In the genomic region with DNA sequence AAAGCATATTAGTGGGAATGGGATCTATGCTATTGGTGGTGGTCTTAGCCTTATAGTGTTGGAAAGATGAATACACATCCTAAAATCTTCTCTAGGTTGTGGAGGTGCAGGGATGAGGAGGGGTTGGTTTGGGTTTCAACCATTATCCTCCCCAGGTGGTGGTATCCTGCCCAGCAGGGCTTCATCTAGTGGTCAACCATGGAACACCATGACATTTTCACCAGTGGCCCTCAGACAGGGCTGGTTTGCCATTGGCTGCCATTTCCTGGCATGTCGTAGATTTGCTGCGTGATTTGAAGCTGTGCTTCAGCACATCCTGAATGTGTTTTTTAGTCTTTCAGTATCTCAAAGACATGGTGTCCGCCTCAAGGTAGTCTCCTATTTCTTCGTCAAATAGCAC, we compare ENCODE assay signal across 29 cellular contexts.
A peak's percentile ranks its signal among the peaks of the same experiment; 100 is the strongest.
DNase-seq lines count a peak whose midpoint lies in the region; ATAC-seq, FAIRE-seq and TF ChIP-seq lines count a peak whose summit lies in the region.
"Had no signal": no experiment of that assay in that cellular context is flagged by ENCODE, and none has a peak within 500 bp of the region (broad histone marks: within the 10 kb centered on the region; RNA-seq: fewer than 3 reads in every experiment).

No MANE protein-coding gene starts in this region.

- H3K4me1 Mint-ChIP-seq in MCF 10A (ENCODE audit: insufficient read depth, unreplicated experiment) (no peaks in the 10 kb centered on the region), type B pancreatic cell (ENCODE audit: unreplicated experiment) (peaks cover 18% of the 10 kb centered on the region)
- H3K4me1 Mint-ChIP-seq: activated B cell treated with CpG ODN at 0.5 μM for 24 hours had no signal

- H3K36me3 Mint-ChIP-seq in MCF 10A (ENCODE audit: insufficient read depth, unreplicated experiment): no peaks in the 10 kb centered on the region
- H3K36me3 Mint-ChIP-seq in type B pancreatic cell: no peaks in the 10 kb centered on the region
- H3K36me3 Mint-ChIP-seq: CD8-positive, alpha-beta T cell had no signal

- no peak overlapping the region for H2AFZ ChIP-seq in K562 (ENCODE audit: low read depth, low read length)
- H2AFZ ChIP-seq: hepatocyte had no signal

- H3K27ac ChIP-seq in breast epithelium (no peak overlapping the region), K562 (ENCODE audit: extremely low read depth, low read depth, low read length) (no peak overlapping the region)
- H3K27ac ChIP-seq: hepatocyte, SJCRH30 had no signal

- H3K9me3 Mint-ChIP-seq in MCF 10A (ENCODE audit: unreplicated experiment) (no peaks in the 10 kb centered on the region), type B pancreatic cell (no peaks in the 10 kb centered on the region)
- H3K9me3 Mint-ChIP-seq: activated B cell treated with CpG ODN at 0.5 μM for 24 hours; activated naive CD4-positive, alpha-beta T cell treated with anti-CD3 and anti-CD28 coated beads for 36 hours; activated T-cell treated with anti-CD3 and anti-CD28 coated beads, Interleukin-2, amount 50 U/mL, for 24 hours had no signal

- H3K4me1 ChIP-seq in breast epithelium (no peaks in the 10 kb centered on the region), K562 (replicated peaks in 1 of 2; ENCODE audit: control insufficient read depth in 2 of 2, insufficient read depth in 2 of 2, low read length in 2 of 2) (no peaks in the 10 kb centered on the region)
- H3K4me1 ChIP-seq: SJCRH30 had no signal

- no peaks in the 10 kb centered on the region for H3K9me1 ChIP-seq in K562 (ENCODE audit: control insufficient read depth, insufficient read depth, low read length)

- no peaks in the 10 kb centered on the region for H4K20me1 ChIP-seq in K562 (replicated peaks; ENCODE audit: control insufficient read depth, insufficient read depth, low read length)

- peak; percentile 13 for TF ChIP-seq CTCF in MCF 10A (IDR thresholded peaks at IDR 0.05; ENCODE audit: unreplicated experiment)
- TF ChIP-seq CTCF in breast epithelium (IDR thresholded peaks at IDR 0.05): no peak
- TF ChIP-seq CTCF in K562 (IDR thresholded peaks at IDR 0.05 in 2 of 3, conservative IDR thresholded peaks at IDR 0.05 in 1 of 3; ENCODE audit: insufficient read depth in 2 of 3, low read depth in 1 of 3, low read length in 3 of 3): peak; percentile 30 to 47 (median 35); a peak in 4 of 6 replicates
- peak; percentile 32 for TF ChIP-seq CTCF in type B pancreatic cell (conservative IDR thresholded peaks at IDR 0.05)

- intact Hi-C loops in MCF 10A (cut with micrococcal nuclease): no loop called here
- intact Hi-C loops in breast epithelium (cut with DNase I; ENCODE audit: low total_unique reads): no loop called here
- intact Hi-C loops in K562 (cut with micrococcal nuclease): no loop called here
- intact Hi-C loops in left cardiac atrium (cut with DNase I): no loop called here

- H3K4me2 ChIP-seq in K562 (ENCODE audit: insufficient read depth, low read length): no peak overlapping the region
- H3K4me2 ChIP-seq: hepatocyte had no signal

- ATAC-seq in K562: peak; percentile 89
- ATAC-seq in left cardiac atrium: no peak
- ATAC-seq: activated CD8-positive, alpha-beta T cell treated with anti-CD3 and anti-CD28 coated beads, Interleukin-2, amount 10 ng/mL, durations not matched to agents 7 days and 5 days; CD8-positive, alpha-beta T cell had no signal

- no TSS peak for BruUV-seq in MCF 10A (replicated peaks; lab: Mats Ljungman, UMichigan)
- no TSS peak for BruUV-seq in K562 (replicated peaks; lab: Mats Ljungman, UMichigan)

- no peaks in the 10 kb centered on the region for H3K27me3 ChIP-seq in breast epithelium
- peaks cover 2 to 18% of the 10 kb centered on the region in 2 experiments; a peak in 3 of 5 replicates for H3K27me3 ChIP-seq in K562 (ENCODE audit: control insufficient read depth in 2 of 2, insufficient read depth in 2 of 2, low read length in 2 of 2)
- H3K27me3 ChIP-seq: SJCRH30 had no signal

- H3K4me3 Mint-ChIP-seq in MCF 10A (ENCODE audit: unreplicated experiment) (no peak overlapping the region), type B pancreatic cell (no peak overlapping the region)
- H3K4me3 Mint-ChIP-seq: activated B cell treated with CpG ODN at 0.5 μM for 24 hours; activated CD8-positive, alpha-beta T cell treated with anti-CD3 and anti-CD28 coated beads, Interleukin-2, amount 10 ng/mL, durations not matched to agents 7 days and 5 days; activated naive CD4-positive, alpha-beta T cell treated with anti-CD3 and anti-CD28 coated beads for 36 hours; activated T-cell treated with anti-CD3 and anti-CD28 coated beads, Interleukin-2, amount 50 U/mL, for 24 hours; CD8-positive, alpha-beta T cell had no signal

- POLR2A ChIA-PET in MCF 10A (lab: Yijun Ruan, JAX) (no interaction called here), K562 (lab: Yijun Ruan, JAX) (interaction anchor here (0.6 kb wide), 1 partner anchor 111 kb away, joined by 3 read pairs; no protein-coding TSS in a partner anchor)

- peak in 1 of 2 experiments; percentile 15; a peak in 1 of 4 replicates for TF ChIP-seq RAD21 in K562 (CRISPR knock-in tag; conservative IDR thresholded peaks at IDR 0.05 in 1 of 2, IDR thresholded peaks at IDR 0.05 in 1 of 2)

- H3K36me3 ChIP-seq in breast epithelium: no peaks in the 10 kb centered on the region
- no peaks in the 10 kb centered on the region for H3K36me3 ChIP-seq in K562 (ENCODE audit: control insufficient read depth, insufficient read depth, low read length)
- H3K36me3 ChIP-seq: HAP-1, SJCRH30 had no signal

- CTCF ChIA-PET in MCF 10A (lab: Yijun Ruan, JAX) (interaction anchor here (0.7 to 4.0 kb wide), 6 partner anchors 18 to 1355 kb away, joined by 3 to 21 read pairs (median 4); no protein-coding TSS in a partner anchor), K562 (lab: Yijun Ruan, JAX; ENCODE audit: low intra/inter-chr PET ratio) (no interaction called here)

- H3K9me3 ChIP-seq in breast epithelium: no peaks in the 10 kb centered on the region
- no peaks in the 10 kb centered on the region for H3K9me3 ChIP-seq in K562 (replicated peaks; ENCODE audit: control insufficient read depth, insufficient read depth, low read depth, low read length)
- H3K9me3 ChIP-seq: HAP-1, SJCRH30 had no signal

- H3K79me2 ChIP-seq in K562 (ENCODE audit: control insufficient read depth, insufficient read depth, low read length): no peaks in the 10 kb centered on the region
- H3K79me2 ChIP-seq: hepatocyte had no signal

- WGBS in K562 (ENCODE audit: insufficient coverage, low coverage, missing lambda C conversion rate): 2% methylated on average over 4 of the region's 4 CpGs

- FAIRE-seq in HTR-8/SVneo (lab: Jason Lieb, UNC) (no peak), K562 (lab: Jason Lieb, UNC) (no peak)
- FAIRE-seq: islet of Langerhans had no signal

- H3K9ac ChIP-seq in K562 (ENCODE audit: insufficient read depth in 1 of 2, low read depth in 2 of 2, low read length in 2 of 2): no peak overlapping the region

- H3K27me3 Mint-ChIP-seq in MCF 10A (ENCODE audit: insufficient read depth, unreplicated experiment) (peaks cover 53% of the 10 kb centered on the region), type B pancreatic cell (peaks cover 22% of the 10 kb centered on the region)
- H3K27me3 Mint-ChIP-seq: activated T-cell treated with anti-CD3 and anti-CD28 coated beads, Interleukin-2, amount 50 U/mL, for 24 hours had no signal

- no peak overlapping the region for H3K4me3 ChIP-seq in breast epithelium
- no peak overlapping the region for H3K4me3 ChIP-seq in K562
- H3K4me3 ChIP-seq: HAP-1, hepatocyte, lung, SJCRH30 had no signal

- H3K27ac Mint-ChIP-seq in MCF 10A (ENCODE audit: low read depth, unreplicated experiment) (no peak overlapping the region), type B pancreatic cell (no peak overlapping the region)
- H3K27ac Mint-ChIP-seq: activated B cell treated with CpG ODN at 0.5 μM for 24 hours; activated CD8-positive, alpha-beta T cell treated with anti-CD3 and anti-CD28 coated beads, Interleukin-2, amount 10 ng/mL, durations not matched to agents 7 days and 5 days; activated naive CD4-positive, alpha-beta T cell treated with anti-CD3 and anti-CD28 coated beads for 36 hours; activated T-cell treated with anti-CD3 and anti-CD28 coated beads, Interleukin-2, amount 50 U/mL, for 24 hours; CD8-positive, alpha-beta T cell had no signal

- no peak for TF ChIP-seq EP300 in K562 (IDR thresholded peaks at IDR 0.05; ENCODE audit: low read length)

- TF ChIP-seq POLR2A in breast epithelium (IDR thresholded peaks at IDR 0.05) (no peak), K562 (conservative IDR thresholded peaks at IDR 0.05) (no peak)

- DNase-seq in MCF 10A (ENCODE audit: unreplicated experiment): no peak
- DNase-seq in breast epithelium (ENCODE audit: low spot score in 2 of 2): no peak
- DNase-seq in HTR-8/SVneo (ENCODE audit: insufficient read length, low spot score): peak; percentile 5
- DNase-seq in K562 (ENCODE audit: extremely low read depth in 1 of 4, low spot score in 3 of 4): peak; percentile 7 to 42 (median 37)
- no peak for DNase-seq in type B pancreatic cell (ENCODE audit: extremely low spot score, unreplicated experiment)
- DNase-seq in DMS153 (lab: John Stamatoyannopoulos, UW): no peak
- no peak for DNase-seq in epidermal melanocyte (ENCODE audit: insufficient read length, low spot score)
- no peak for DNase-seq in left cardiac atrium
- DNase-seq: activated B cell treated with CpG ODN at 0.5 μM for 24 hours; activated CD8-positive, alpha-beta T cell treated with anti-CD3 and anti-CD28 coated beads, Interleukin-2, amount 10 ng/mL, durations not matched to agents 7 days and 5 days; activated naive CD4-positive, alpha-beta T cell treated with anti-CD3 and anti-CD28 coated beads for 36 hours; activated T-cell treated with anti-CD3 and anti-CD28 coated beads, Interleukin-2, amount 50 U/mL, for 24 hours; anterior cingulate cortex; CD8-positive, alpha-beta T cell; cerebellar nuclear complex; effector memory CD4-positive, alpha-beta T cell; KG1; NCI-H1105; NCI-H2107; NCI-H524 treated with DMSO at 0.1 percent for 48 hours; nucleus accumbens; retina; SJCRH30; stimulated activated CD4-positive, alpha-beta T cell treated with anti-CD3 and anti-CD28 coated beads, Interleukin-12 subunit alpha, Interleukin-12 subunit beta, amount 100 ng/mL, for 4 hours; substantia nigra had no signal

- in situ Hi-C loops in K562 (cut with MboI): loop anchor here (25.0 kb wide), 1 partner anchor 684 kb away; the partner anchor contains the start of gene HOXD8

TF ChIP-seq in K562, 482 proteins besides CTCF, POLR2A, EP300 and RAD21 (continues in another document):
- TF ChIP-seq PRMT5 (CRISPR knock-in tag; IDR thresholded peaks at IDR 0.05): no peak
- TF ChIP-seq FOXA3 (CRISPR knock-in tag; conservative IDR thresholded peaks at IDR 0.05 in 1 of 2, IDR thresholded peaks at IDR 0.05 in 1 of 2): no peak
- TF ChIP-seq KLF1 (tag; IDR thresholded peaks at IDR 0.05): no peak
- no peak for TF ChIP-seq DMBX1 (CRISPR knock-in tag; IDR thresholded peaks at IDR 0.05; ENCODE audit: borderline replicate concordance)
- TF ChIP-seq MYBL2 (IDR thresholded peaks at IDR 0.05; ENCODE audit: low read depth): no peak
- no peak for TF ChIP-seq MYBL2 (CRISPR knock-in tag; IDR thresholded peaks at IDR 0.05; ENCODE audit: borderline replicate concordance)
- TF ChIP-seq TCF3 (CRISPR knock-in tag; IDR thresholded peaks at IDR 0.05): no peak

Comparison
In these comparisons a context has a peak if more than half of its experiments do, and no peak if none do; other contexts are left out.
1. CTCF ChIP-seq: peak in MCF 10A (single experiment), K562 (3 of 3) and type B pancreatic cell (single experiment); none in breast epithelium (0 of 3).
2. DNase-seq: peak in HTR-8/SVneo (single experiment) and K562 (4 of 4); none in MCF 10A (single experiment), breast epithelium (0 of 2), type B pancreatic cell (single experiment), DMS153 (single experiment), epidermal melanocyte (single experiment) and left cardiac atrium (single experiment).